Comparison of ENCODE assay signal across 5 cellular contexts in the genomic region with DNA sequence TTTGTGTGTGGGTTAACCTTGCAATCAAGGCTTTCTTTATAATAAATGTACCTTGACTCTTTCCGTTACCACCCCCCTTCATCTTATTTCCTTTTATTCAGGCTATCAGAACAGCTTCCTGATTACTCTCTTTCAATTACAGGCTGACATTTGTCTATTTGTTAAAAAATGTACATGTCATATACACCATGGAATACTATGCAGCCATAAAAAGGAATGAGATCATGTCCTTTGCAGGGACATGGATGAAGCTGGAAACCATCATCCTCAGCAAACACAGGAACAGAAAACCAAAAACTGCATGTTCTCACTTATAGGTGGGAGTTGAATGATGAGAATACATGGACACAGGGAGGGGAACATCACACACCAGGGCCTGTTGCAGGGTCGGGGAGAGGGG. TPM values are rescaled to one million over a fixed set of nuclear protein-coding genes. Genes with fewer than 3 reads are reported as not detected.
DNase-seq lines count a peak whose midpoint lies in the region; ATAC-seq, FAIRE-seq and TF ChIP-seq lines count a peak whose summit lies in the region.
"Not testable (repeated sequence)": the region's sequence is repeated elsewhere in the genome, so short reads cannot be mapped to it uniquely, and the experiment has no call there.

No MANE protein-coding gene starts in this region.

- in situ Hi-C loops in K562 (cut with MboI): not testable (repeated sequence)

- not testable (repeated sequence) for TF ChIP-seq EP300 in A549 (IDR thresholded peaks at IDR 0.05); K562 (IDR thresholded peaks at IDR 0.05; ENCODE audit: low read length)

- H3K4me3 Mint-ChIP-seq in natural killer cell treated with Interleukin-12 subunit alpha and Interleukin-12 subunit beta and Interleukin-15 and Interleukin-18, amount 100 ng/mL, for 72 hours: peak overlapping the region; percentile 17

- not testable (repeated sequence) for H3K9me1 ChIP-seq in K562 (ENCODE audit: control insufficient read depth, insufficient read depth, low read length)

- H2AFZ ChIP-seq in K562 (ENCODE audit: low read depth, low read length): not testable (repeated sequence)

- H3K4me1 ChIP-seq in A549; HEK293 (ENCODE audit: control insufficient read depth, insufficient read depth, low read length); K562 (replicated peaks in 1 of 2; ENCODE audit: control insufficient read depth in 2 of 2, insufficient read depth in 2 of 2, low read length in 2 of 2): not testable (repeated sequence)

- H3K27ac ChIP-seq in A549; HEK293 (ENCODE audit: extremely low read depth, low read depth, low read length); K562 (ENCODE audit: extremely low read depth, low read depth, low read length): not testable (repeated sequence)

- H3K4me2 ChIP-seq in A549; K562 (ENCODE audit: insufficient read depth, low read length): not testable (repeated sequence)

- DNase-seq in A549 (ENCODE audit: low read depth in 1 of 2, low spot score in 1 of 2); K562 (ENCODE audit: extremely low read depth in 1 of 4, low spot score in 3 of 4); natural killer cell treated with Interleukin-12 subunit alpha and Interleukin-12 subunit beta and Interleukin-15 and Interleukin-18, amount 100 ng/mL, for 72 hours (ENCODE audit: low spot score): not testable (repeated sequence)
- peak; percentile 21 for DNase-seq in Jurkat, Clone E6-1 (ENCODE audit: low read depth, low spot score)

- H3K27me3 Mint-ChIP-seq in natural killer cell treated with Interleukin-12 subunit alpha and Interleukin-12 subunit beta and Interleukin-15 and Interleukin-18, amount 100 ng/mL, for 72 hours: peaks cover 28 to 62% of the 10 kb centered on the region in 2 donors

- BruUV-seq in K562 (replicated peaks; lab: Mats Ljungman, UMichigan): not testable (repeated sequence)

- ATAC-seq in A549; K562; natural killer cell treated with Interleukin-12 subunit alpha and Interleukin-12 subunit beta and Interleukin-15 and Interleukin-18, amount 100 ng/mL, for 72 hours: not testable (repeated sequence)

- not testable (repeated sequence) for H3K79me2 ChIP-seq in K562 (ENCODE audit: control insufficient read depth, insufficient read depth, low read length)

- not testable (repeated sequence) for H4K20me1 ChIP-seq in K562 (replicated peaks; ENCODE audit: control insufficient read depth, insufficient read depth, low read length)

- not testable (repeated sequence) for TF ChIP-seq CTCF in A549 (IDR thresholded peaks at IDR 0.05); HEK293 (tag by site-specific recombination; IDR thresholded peaks at IDR 0.05); K562 (IDR thresholded peaks at IDR 0.05 in 2 of 3, conservative IDR thresholded peaks at IDR 0.05 in 1 of 3; ENCODE audit: insufficient read depth in 2 of 3, low read depth in 1 of 3, low read length in 3 of 3)

- intact Hi-C loops in K562 (cut with micrococcal nuclease): not testable (repeated sequence)

- peak; percentile 73 for FAIRE-seq in A549 (lab: Jason Lieb, UNC)
- not testable (repeated sequence) for FAIRE-seq in K562 (lab: Jason Lieb, UNC)

- not testable (repeated sequence) for TF ChIP-seq POLR2A in A549 (IDR thresholded peaks at IDR 0.05; ENCODE audit: low read length); K562 (conservative IDR thresholded peaks at IDR 0.05)

- H3K36me3 ChIP-seq in HEK293 (ENCODE audit: control insufficient read depth in 2 of 2, insufficient read depth in 1 of 2, low read length in 2 of 2); K562 (ENCODE audit: control insufficient read depth, insufficient read depth, low read length): not testable (repeated sequence)

- not testable (repeated sequence) for H3K9me3 ChIP-seq in A549; HEK293 (ENCODE audit: control insufficient read depth, insufficient read depth, low read depth, low read length); K562 (replicated peaks; ENCODE audit: control insufficient read depth, insufficient read depth, low read depth, low read length)

- peak overlapping the region in 1 of 2 donors; percentile 23 for H3K27ac Mint-ChIP-seq in natural killer cell treated with Interleukin-12 subunit alpha and Interleukin-12 subunit beta and Interleukin-15 and Interleukin-18, amount 100 ng/mL, for 72 hours

- not testable (repeated sequence) for H3K27me3 ChIP-seq in K562 (ENCODE audit: control insufficient read depth in 2 of 2, insufficient read depth in 2 of 2, low read length in 2 of 2)

- POLR2A ChIA-PET in A549 (lab: Yijun Ruan, JAX); HEK293 (lab: Yijun Ruan, JAX); K562 (lab: Yijun Ruan, JAX): not testable (repeated sequence)

- 77% methylated on average over 2 of the region's 2 CpGs for WGBS in A549 (ENCODE audit: missing lambda C conversion rate)
- 0% methylated on average over 2 of the region's 2 CpGs for WGBS in K562 (ENCODE audit: insufficient coverage, low coverage, missing lambda C conversion rate)

- H3K9me3 Mint-ChIP-seq in natural killer cell treated with Interleukin-12 subunit alpha and Interleukin-12 subunit beta and Interleukin-15 and Interleukin-18, amount 100 ng/mL, for 72 hours: not testable (repeated sequence)

- H3K36me3 Mint-ChIP-seq in natural killer cell treated with Interleukin-12 subunit alpha and Interleukin-12 subunit beta and Interleukin-15 and Interleukin-18, amount 100 ng/mL, for 72 hours: not testable (repeated sequence)

- H3K9ac ChIP-seq in K562 (ENCODE audit: insufficient read depth in 1 of 2, low read depth in 2 of 2, low read length in 2 of 2): not testable (repeated sequence)

- H3K4me1 Mint-ChIP-seq in natural killer cell treated with Interleukin-12 subunit alpha and Interleukin-12 subunit beta and Interleukin-15 and Interleukin-18, amount 100 ng/mL, for 72 hours (ENCODE audit: low read depth in 2 of 2): peaks cover 16 to 18% of the 10 kb centered on the region in 2 donors

- not testable (repeated sequence) for H3K4me3 ChIP-seq in A549; HEK293 (ENCODE audit: low read depth, low read length); Jurkat, Clone E6-1 (ENCODE audit: low read length); K562

- TF ChIP-seq RAD21 in A549 (conservative IDR thresholded peaks at IDR 0.05 in 1 of 2, IDR thresholded peaks at IDR 0.05 in 1 of 2); K562 (CRISPR knock-in tag; conservative IDR thresholded peaks at IDR 0.05 in 1 of 2, IDR thresholded peaks at IDR 0.05 in 1 of 2): not testable (repeated sequence)

- CTCF ChIA-PET in A549 (lab: Yijun Ruan, JAX): interaction anchor here (4.7 kb wide), 1 partner anchor 20 kb away, joined by 21 read pairs; no protein-coding TSS in a partner anchor
- CTCF ChIA-PET in HEK293 (lab: Yijun Ruan, JAX): interaction anchor here (0.5 kb wide), 2 partner anchors 9 to 577 kb away, joined by 3 to 6 read pairs; no protein-coding TSS in a partner anchor
- CTCF ChIA-PET in K562 (lab: Yijun Ruan, JAX; ENCODE audit: low intra/inter-chr PET ratio): not testable (repeated sequence)

RNA-seq across cellular contexts. Expression of a gene that starts 13.8 kb away (rescaled TPM):
- polyA plus RNA-seq in A549 (2011; rRNA removed) (38.1 and 42.6 TPM in 2 replicates), A549 (2017; fragmentation: RNase III; extraction: RNeasy Plus Mini Kit Qiagen cat#74134 plus additional on column Dnase treatment) (21.1 to 23.0 TPM (median 22.5 TPM) in 3 replicates), K562 (2011; rRNA removed) (41.4 and 59.3 TPM in 2 replicates), K562 (2014; fragmentation: Illumina TruSeq; extraction: Trizol) (26.7 and 30.1 TPM in 2 replicates), K562 (2014; fragmentation: Nextera tagmentation; extraction: Ambion mirVana) (10 to 100 TPM; 55.7 to 57.9 TPM), K562 (2014; rRNA removed) (18.9 and 19.5 TPM in 2 replicates)
- polyA plus RNA-seq in A549 (2012; cell fraction: cytosol; rRNA removed): 11.2 and 14.2 TPM in 2 replicates
- polyA plus RNA-seq in A549 (2012; cell fraction: nucleus; rRNA removed): 6.9 and 10.0 TPM in 2 replicates
- 22.0 and 22.9 TPM in 2 replicates for polyA minus RNA-seq in A549 (2011; rRNA and poly(A)+ RNA removed)
- polyA plus RNA-seq in Jurkat, Clone E6-1 (2012; ENCODE audit: insufficient read depth, insufficient read length): 9.9 TPM
- 21.1 and 48.4 TPM in 2 replicates for total RNA-seq in K562 (2011; cell fraction: chromatin; rRNA removed; ENCODE audit: low replicate concordance)
- 13.7 TPM in 2 replicates for total RNA-seq in K562 (2011; cell fraction: nucleolus; rRNA removed)
- 25.1 and 36.8 TPM in 2 replicates for total RNA-seq in K562 (2011; cell fraction: nucleoplasm; rRNA removed)
- total RNA-seq in K562 (2014; rRNA removed) (11.6 and 14.3 TPM in 2 replicates), K562 (2014; rRNA removed; fragmentation: Illumina TruSeq; extraction: Trizol) (29.2 and 33.3 TPM in 2 replicates), K562 (2015; rRNA removed; fragmentation: Illumina TruSeq; extraction: Trizol) (21.4 and 21.9 TPM in 2 replicates), K562 (2021) (24.3 and 25.2 TPM in 2 replicates)
- polyA plus RNA-seq in K562 (2011; cell fraction: cytosol; rRNA removed): 14.6 and 20.0 TPM in 2 replicates
- 31.8 and 39.7 TPM in 2 replicates for polyA plus RNA-seq in K562 (2011; cell fraction: nucleus; rRNA removed)
- polyA plus RNA-seq in K562 (2012): 15.9 and 16.2 TPM in 2 replicates
- 49.3 and 56.4 TPM in 2 replicates for polyA minus RNA-seq in K562 (2011; rRNA and poly(A)+ RNA removed)
- 13.7 and 22.0 TPM in 2 replicates for polyA minus RNA-seq in K562 (2011; cell fraction: cytosol; rRNA and poly(A)+ RNA removed)
- 24.5 and 39.2 TPM in 2 replicates for polyA minus RNA-seq in K562 (2011; cell fraction: nucleus; rRNA and poly(A)+ RNA removed)
- 10 to 100 TPM; 20.8 to 25.1 TPM for total RNA-seq in natural killer cell treated with Interleukin-12 subunit alpha and Interleukin-12 subunit beta and Interleukin-15 and Interleukin-18, amount 100 ng/mL, for 72 hours

RNA-seq across cellular contexts. Expression of a gene that starts 51.9 kb away (rescaled TPM):
- polyA plus RNA-seq in A549 (2011; rRNA removed) (335 and 499 TPM in 2 replicates), A549 (2017; fragmentation: RNase III; extraction: RNeasy Plus Mini Kit Qiagen cat#74134 plus additional on column Dnase treatment) (358 to 439 TPM (median 375 TPM) in 3 replicates), K562 (2011; rRNA removed) (235 and 338 TPM in 2 replicates), K562 (2014; fragmentation: Illumina TruSeq; extraction: Trizol) (218 and 230 TPM in 2 replicates), K562 (2014; fragmentation: Nextera tagmentation; extraction: Ambion mirVana) (100 to 1,000 TPM; 283 to 287 TPM), K562 (2014; rRNA removed) (125 and 146 TPM in 2 replicates)
- 214 and 235 TPM in 2 replicates for polyA plus RNA-seq in A549 (2012; cell fraction: cytosol; rRNA removed)
- polyA plus RNA-seq in A549 (2012; cell fraction: nucleus; rRNA removed): 88.8 and 160 TPM in 2 replicates
- polyA minus RNA-seq in A549 (2011; rRNA and poly(A)+ RNA removed): 189 and 242 TPM in 2 replicates
- 73.3 TPM for polyA plus RNA-seq in Jurkat, Clone E6-1 (2012; ENCODE audit: insufficient read depth, insufficient read length)
- 143 and 169 TPM in 2 replicates for total RNA-seq in K562 (2011; cell fraction: chromatin; rRNA removed; ENCODE audit: low replicate concordance)
- 151 TPM in 2 replicates for total RNA-seq in K562 (2011; cell fraction: nucleolus; rRNA removed)
- 143 and 167 TPM in 2 replicates for total RNA-seq in K562 (2011; cell fraction: nucleoplasm; rRNA removed)
- total RNA-seq in K562 (2014; rRNA removed) (38.1 and 59.9 TPM in 2 replicates), K562 (2014; rRNA removed; fragmentation: Illumina TruSeq; extraction: Trizol) (155 and 191 TPM in 2 replicates), K562 (2015; rRNA removed; fragmentation: Illumina TruSeq; extraction: Trizol) (95.2 and 104 TPM in 2 replicates), K562 (2021) (171 and 173 TPM in 2 replicates)
- 175 and 195 TPM in 2 replicates for polyA plus RNA-seq in K562 (2011; cell fraction: cytosol; rRNA removed)
- polyA plus RNA-seq in K562 (2011; cell fraction: nucleus; rRNA removed): 82.1 and 94.2 TPM in 2 replicates
- polyA plus RNA-seq in K562 (2012): 117 and 172 TPM in 2 replicates
- 172 and 217 TPM in 2 replicates for polyA minus RNA-seq in K562 (2011; rRNA and poly(A)+ RNA removed)
- 39.2 and 67.7 TPM in 2 replicates for polyA minus RNA-seq in K562 (2011; cell fraction: cytosol; rRNA and poly(A)+ RNA removed)
- 23.2 and 27.7 TPM in 2 replicates for polyA minus RNA-seq in K562 (2011; cell fraction: nucleus; rRNA and poly(A)+ RNA removed)
- total RNA-seq in natural killer cell treated with Interleukin-12 subunit alpha and Interleukin-12 subunit beta and Interleukin-15 and Interleukin-18, amount 100 ng/mL, for 72 hours: 10 to 100 TPM; 15.5 to 23.2 TPM
